1 cellular context compared by ENCODE assay signal in genomic region chr15:35458176-35458856, GRCh38.
TF ChIP-seq lines count a peak whose summit lies in the region.

No MANE protein-coding gene starts in this region.

TF ChIP-seq in IMR-90, 13 proteins besides CTCF, POLR2A, EP300 and RAD21:
- TF ChIP-seq USF2 (IDR thresholded peaks at IDR 0.05; ENCODE audit: low read depth, low read length) (no peak), CHD1 (IDR thresholded peaks at IDR 0.05; ENCODE audit: low read depth, low read length) (no peak), CEBPB (IDR thresholded peaks at IDR 0.05; ENCODE audit: low read depth, low read length) (no peak), RFX5 (IDR thresholded peaks at IDR 0.05; ENCODE audit: low read depth, low read length) (no peak), FOS (IDR thresholded peaks at IDR 0.05; ENCODE audit: low read depth, low read length) (no peak), BHLHE40 (IDR thresholded peaks at IDR 0.05; ENCODE audit: low read depth, low read length) (no peak), RCOR1 (IDR thresholded peaks at IDR 0.05; ENCODE audit: insufficient replicate concordance, low read length) (no peak), MAZ (IDR thresholded peaks at IDR 0.05; ENCODE audit: borderline replicate concordance, low read depth, low read length) (no peak)
